Comparison of ENCODE assay signal across 1 cellular context in the genomic region with DNA sequence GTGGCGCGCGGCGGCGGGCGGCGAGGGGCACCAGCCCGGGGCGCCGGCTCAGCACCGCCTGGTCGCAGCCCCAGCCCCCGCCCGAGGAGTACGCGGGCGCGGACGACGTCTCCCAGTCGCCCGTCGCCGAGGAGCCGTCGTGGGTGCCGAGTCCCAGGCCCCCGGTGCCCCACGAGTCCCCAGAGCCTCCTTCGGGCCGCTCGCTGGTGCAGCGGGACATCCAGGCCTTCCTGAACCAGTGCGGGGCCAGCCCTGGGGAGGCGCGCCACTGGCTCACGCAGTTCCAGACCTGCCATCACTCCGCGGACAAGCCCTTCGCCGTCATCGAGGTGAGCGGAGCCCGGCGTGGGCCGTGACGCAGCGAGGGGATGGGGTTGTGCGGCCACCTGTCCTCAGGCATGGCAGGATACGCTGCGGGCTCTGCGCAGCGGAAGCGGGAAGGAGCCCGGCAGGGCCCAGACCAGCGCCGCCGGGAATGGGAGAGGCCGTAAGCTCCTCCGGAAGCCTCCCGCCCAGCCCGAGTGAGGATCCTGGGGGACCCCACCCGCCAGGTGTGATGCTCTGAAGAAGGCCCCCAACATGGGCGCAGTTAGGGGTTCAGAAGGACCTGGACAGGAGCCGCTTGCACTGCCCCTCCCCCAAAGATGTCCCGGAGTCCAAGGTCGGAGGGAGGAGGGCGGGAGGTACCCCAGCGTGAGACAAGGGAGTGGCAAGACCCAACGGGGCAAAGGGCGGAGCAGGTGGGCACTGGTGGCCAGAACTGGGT.
A peak's percentile ranks its signal among the peaks of the same experiment; 100 is the strongest.
TF ChIP-seq lines count a peak whose summit lies in the region.

No MANE protein-coding gene starts in this region.

TF ChIP-seq in HepG2, 621 proteins besides CTCF, POLR2A, EP300 and RAD21 (continued from another document and continues in another):
- TF ChIP-seq, protein P1, sequence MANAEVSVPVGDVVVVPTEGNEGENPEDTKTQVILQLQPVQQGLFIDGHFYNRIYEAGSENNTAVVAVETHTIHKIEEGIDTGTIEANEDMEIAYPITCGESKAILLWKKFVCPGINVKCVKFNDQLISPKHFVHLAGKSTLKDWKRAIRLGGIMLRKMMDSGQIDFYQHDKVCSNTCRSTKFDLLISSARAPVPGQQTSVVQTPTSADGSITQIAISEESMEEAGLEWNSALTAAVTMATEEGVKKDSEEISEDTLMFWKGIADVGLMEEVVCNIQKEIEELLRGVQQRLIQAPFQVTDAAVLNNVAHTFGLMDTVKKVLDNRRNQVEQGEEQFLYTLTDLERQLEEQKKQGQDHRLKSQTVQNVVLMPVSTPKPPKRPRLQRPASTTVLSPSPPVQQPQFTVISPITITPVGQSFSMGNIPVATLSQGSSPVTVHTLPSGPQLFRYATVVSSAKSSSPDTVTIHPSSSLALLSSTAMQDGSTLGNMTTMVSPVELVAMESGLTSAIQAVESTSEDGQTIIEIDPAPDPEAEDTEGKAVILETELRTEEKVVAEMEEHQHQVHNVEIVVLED (CRISPR knock-in tag; IDR thresholded peaks at IDR 0.05; ENCODE audit: borderline replicate concordance) = 0 out of 2 replicates have a peak, but pooled peaks have one; percentile 16
- TF ChIP-seq GLI4 (CRISPR knock-in tag; IDR thresholded peaks at IDR 0.05; ENCODE audit: borderline replicate concordance) (no peak), ZNF121 (CRISPR knock-in tag; IDR thresholded peaks at IDR 0.05) (no peak), ADNP (CRISPR knock-in tag; IDR thresholded peaks at IDR 0.05) (no peak), PHF21A (CRISPR knock-in tag; IDR thresholded peaks at IDR 0.05) (no peak; the same call in 1 of the 2 replicates), CREM (IDR thresholded peaks at IDR 0.05) (no peak), CREM (CRISPR knock-in tag; IDR thresholded peaks at IDR 0.05) (no peak), ZNF724P (CRISPR knock-in tag; IDR thresholded peaks at IDR 0.05; ENCODE audit: borderline replicate concordance) (peak; percentile 26), BRCA1 (CRISPR knock-in tag; IDR thresholded peaks at IDR 0.05) (no peak), KAT8 (CRISPR knock-in tag; IDR thresholded peaks at IDR 0.05) (no peak), ZFP36L2 (CRISPR knock-in tag; IDR thresholded peaks at IDR 0.05) (no peak), RELA (CRISPR knock-in tag; IDR thresholded peaks at IDR 0.05) (no peak), ZFP90 (CRISPR knock-in tag; IDR thresholded peaks at IDR 0.05; ENCODE audit: borderline replicate concordance) (no peak), TBL1XR1 (IDR thresholded peaks at IDR 0.05; ENCODE audit: borderline replicate concordance, low read length, partially characterized antibody) (no peak), ZFYVE20 (CRISPR knock-in tag; IDR thresholded peaks at IDR 0.05; ENCODE audit: borderline replicate concordance, low read depth) (no peak; the same call in 1 of the 2 replicates), XRCC5 (optimal IDR thresholded peaks at IDR 0.05; ENCODE audit: low read length) (no peak), THYN1 (CRISPR knock-in tag; IDR thresholded peaks at IDR 0.05; ENCODE audit: borderline replicate concordance, low read depth) (no peak), KDM3A (CRISPR knock-in tag; IDR thresholded peaks at IDR 0.05; ENCODE audit: low read depth) (0 out of 2 replicates have a peak, but pooled peaks have one; percentile 46), EZH2 (conservative IDR thresholded peaks at IDR 0.05; ENCODE audit: low read depth, low read length) (no peak), HMG20A (CRISPR knock-in tag; IDR thresholded peaks at IDR 0.05; ENCODE audit: borderline replicate concordance) (no peak), KLF9 (CRISPR knock-in tag; IDR thresholded peaks at IDR 0.05; ENCODE audit: low read depth) (no peak), ZNF20 (CRISPR knock-in tag; IDR thresholded peaks at IDR 0.05) (no peak), ZNF205 (CRISPR knock-in tag; IDR thresholded peaks at IDR 0.05) (peak; percentile 21; the same call in 1 of the 2 replicates), ZNF552 (CRISPR knock-in tag; IDR thresholded peaks at IDR 0.05; ENCODE audit: borderline replicate concordance) (peak; percentile 60; the same call in 1 of the 2 replicates), SKI (IDR thresholded peaks at IDR 0.05; ENCODE audit: partially characterized antibody) (no peak), DMAP1 (CRISPR knock-in tag; IDR thresholded peaks at IDR 0.05) (0 out of 2 replicates have a peak, but pooled peaks have one; percentile 17), SIN3B (IDR thresholded peaks at IDR 0.05; ENCODE audit: low read length) (no peak), NFRKB (IDR thresholded peaks at IDR 0.05) (no peak)
- TF ChIP-seq, protein P2, sequence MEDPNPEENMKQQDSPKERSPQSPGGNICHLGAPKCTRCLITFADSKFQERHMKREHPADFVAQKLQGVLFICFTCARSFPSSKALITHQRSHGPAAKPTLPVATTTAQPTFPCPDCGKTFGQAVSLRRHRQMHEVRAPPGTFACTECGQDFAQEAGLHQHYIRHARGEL (CRISPR knock-in tag; IDR thresholded peaks at IDR 0.05) = no peak
- TF ChIP-seq, protein P3, sequence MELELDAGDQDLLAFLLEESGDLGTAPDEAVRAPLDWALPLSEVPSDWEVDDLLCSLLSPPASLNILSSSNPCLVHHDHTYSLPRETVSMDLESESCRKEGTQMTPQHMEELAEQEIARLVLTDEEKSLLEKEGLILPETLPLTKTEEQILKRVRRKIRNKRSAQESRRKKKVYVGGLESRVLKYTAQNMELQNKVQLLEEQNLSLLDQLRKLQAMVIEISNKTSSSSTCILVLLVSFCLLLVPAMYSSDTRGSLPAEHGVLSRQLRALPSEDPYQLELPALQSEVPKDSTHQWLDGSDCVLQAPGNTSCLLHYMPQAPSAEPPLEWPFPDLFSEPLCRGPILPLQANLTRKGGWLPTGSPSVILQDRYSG (CRISPR knock-in tag; IDR thresholded peaks at IDR 0.05) = no peak
- TF ChIP-seq, protein P4, sequence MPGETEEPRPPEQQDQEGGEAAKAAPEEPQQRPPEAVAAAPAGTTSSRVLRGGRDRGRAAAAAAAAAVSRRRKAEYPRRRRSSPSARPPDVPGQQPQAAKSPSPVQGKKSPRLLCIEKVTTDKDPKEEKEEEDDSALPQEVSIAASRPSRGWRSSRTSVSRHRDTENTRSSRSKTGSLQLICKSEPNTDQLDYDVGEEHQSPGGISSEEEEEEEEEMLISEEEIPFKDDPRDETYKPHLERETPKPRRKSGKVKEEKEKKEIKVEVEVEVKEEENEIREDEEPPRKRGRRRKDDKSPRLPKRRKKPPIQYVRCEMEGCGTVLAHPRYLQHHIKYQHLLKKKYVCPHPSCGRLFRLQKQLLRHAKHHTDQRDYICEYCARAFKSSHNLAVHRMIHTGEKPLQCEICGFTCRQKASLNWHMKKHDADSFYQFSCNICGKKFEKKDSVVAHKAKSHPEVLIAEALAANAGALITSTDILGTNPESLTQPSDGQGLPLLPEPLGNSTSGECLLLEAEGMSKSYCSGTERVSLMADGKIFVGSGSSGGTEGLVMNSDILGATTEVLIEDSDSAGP (CRISPR knock-in tag; IDR thresholded peaks at IDR 0.05; ENCODE audit: borderline replicate concordance) = peak; percentile 67
- TF ChIP-seq, protein P5, sequence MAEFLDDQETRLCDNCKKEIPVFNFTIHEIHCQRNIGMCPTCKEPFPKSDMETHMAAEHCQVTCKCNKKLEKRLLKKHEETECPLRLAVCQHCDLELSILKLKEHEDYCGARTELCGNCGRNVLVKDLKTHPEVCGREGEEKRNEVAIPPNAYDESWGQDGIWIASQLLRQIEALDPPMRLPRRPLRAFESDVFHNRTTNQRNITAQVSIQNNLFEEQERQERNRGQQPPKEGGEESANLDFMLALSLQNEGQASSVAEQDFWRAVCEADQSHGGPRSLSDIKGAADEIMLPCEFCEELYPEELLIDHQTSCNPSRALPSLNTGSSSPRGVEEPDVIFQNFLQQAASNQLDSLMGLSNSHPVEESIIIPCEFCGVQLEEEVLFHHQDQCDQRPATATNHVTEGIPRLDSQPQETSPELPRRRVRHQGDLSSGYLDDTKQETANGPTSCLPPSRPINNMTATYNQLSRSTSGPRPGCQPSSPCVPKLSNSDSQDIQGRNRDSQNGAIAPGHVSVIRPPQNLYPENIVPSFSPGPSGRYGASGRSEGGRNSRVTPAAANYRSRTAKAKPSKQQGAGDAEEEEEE (CRISPR knock-in tag; IDR thresholded peaks at IDR 0.05; ENCODE audit: borderline replicate concordance) = no peak
- TF ChIP-seq, protein P6, sequence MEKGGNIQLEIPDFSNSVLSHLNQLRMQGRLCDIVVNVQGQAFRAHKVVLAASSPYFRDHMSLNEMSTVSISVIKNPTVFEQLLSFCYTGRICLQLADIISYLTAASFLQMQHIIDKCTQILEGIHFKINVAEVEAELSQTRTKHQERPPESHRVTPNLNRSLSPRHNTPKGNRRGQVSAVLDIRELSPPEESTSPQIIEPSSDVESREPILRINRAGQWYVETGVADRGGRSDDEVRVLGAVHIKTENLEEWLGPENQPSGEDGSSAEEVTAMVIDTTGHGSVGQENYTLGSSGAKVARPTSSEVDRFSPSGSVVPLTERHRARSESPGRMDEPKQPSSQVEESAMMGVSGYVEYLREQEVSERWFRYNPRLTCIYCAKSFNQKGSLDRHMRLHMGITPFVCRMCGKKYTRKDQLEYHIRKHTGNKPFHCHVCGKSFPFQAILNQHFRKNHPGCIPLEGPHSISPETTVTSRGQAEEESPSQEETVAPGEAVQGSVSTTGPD (CRISPR knock-in tag; IDR thresholded peaks at IDR 0.05) = no peak
- TF ChIP-seq, protein P7, sequence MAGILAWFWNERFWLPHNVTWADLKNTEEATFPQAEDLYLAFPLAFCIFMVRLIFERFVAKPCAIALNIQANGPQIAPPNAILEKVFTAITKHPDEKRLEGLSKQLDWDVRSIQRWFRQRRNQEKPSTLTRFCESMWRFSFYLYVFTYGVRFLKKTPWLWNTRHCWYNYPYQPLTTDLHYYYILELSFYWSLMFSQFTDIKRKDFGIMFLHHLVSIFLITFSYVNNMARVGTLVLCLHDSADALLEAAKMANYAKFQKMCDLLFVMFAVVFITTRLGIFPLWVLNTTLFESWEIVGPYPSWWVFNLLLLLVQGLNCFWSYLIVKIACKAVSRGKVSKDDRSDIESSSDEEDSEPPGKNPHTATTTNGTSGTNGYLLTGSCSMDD (CRISPR knock-in tag; IDR thresholded peaks at IDR 0.05) = no peak
- TF ChIP-seq, protein P8, sequence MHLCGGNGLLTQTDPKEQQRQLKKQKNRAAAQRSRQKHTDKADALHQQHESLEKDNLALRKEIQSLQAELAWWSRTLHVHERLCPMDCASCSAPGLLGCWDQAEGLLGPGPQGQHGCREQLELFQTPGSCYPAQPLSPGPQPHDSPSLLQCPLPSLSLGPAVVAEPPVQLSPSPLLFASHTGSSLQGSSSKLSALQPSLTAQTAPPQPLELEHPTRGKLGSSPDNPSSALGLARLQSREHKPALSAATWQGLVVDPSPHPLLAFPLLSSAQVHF (CRISPR knock-in tag; IDR thresholded peaks at IDR 0.05) = no peak
- TF ChIP-seq, protein P9, sequence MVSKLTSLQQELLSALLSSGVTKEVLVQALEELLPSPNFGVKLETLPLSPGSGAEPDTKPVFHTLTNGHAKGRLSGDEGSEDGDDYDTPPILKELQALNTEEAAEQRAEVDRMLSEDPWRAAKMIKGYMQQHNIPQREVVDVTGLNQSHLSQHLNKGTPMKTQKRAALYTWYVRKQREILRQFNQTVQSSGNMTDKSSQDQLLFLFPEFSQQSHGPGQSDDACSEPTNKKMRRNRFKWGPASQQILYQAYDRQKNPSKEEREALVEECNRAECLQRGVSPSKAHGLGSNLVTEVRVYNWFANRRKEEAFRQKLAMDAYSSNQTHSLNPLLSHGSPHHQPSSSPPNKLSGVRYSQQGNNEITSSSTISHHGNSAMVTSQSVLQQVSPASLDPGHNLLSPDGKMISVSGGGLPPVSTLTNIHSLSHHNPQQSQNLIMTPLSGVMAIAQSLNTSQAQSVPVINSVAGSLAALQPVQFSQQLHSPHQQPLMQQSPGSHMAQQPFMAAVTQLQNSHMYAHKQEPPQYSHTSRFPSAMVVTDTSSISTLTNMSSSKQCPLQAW (CRISPR knock-in tag; IDR thresholded peaks at IDR 0.05) = no peak
- TF ChIP-seq, protein P10, sequence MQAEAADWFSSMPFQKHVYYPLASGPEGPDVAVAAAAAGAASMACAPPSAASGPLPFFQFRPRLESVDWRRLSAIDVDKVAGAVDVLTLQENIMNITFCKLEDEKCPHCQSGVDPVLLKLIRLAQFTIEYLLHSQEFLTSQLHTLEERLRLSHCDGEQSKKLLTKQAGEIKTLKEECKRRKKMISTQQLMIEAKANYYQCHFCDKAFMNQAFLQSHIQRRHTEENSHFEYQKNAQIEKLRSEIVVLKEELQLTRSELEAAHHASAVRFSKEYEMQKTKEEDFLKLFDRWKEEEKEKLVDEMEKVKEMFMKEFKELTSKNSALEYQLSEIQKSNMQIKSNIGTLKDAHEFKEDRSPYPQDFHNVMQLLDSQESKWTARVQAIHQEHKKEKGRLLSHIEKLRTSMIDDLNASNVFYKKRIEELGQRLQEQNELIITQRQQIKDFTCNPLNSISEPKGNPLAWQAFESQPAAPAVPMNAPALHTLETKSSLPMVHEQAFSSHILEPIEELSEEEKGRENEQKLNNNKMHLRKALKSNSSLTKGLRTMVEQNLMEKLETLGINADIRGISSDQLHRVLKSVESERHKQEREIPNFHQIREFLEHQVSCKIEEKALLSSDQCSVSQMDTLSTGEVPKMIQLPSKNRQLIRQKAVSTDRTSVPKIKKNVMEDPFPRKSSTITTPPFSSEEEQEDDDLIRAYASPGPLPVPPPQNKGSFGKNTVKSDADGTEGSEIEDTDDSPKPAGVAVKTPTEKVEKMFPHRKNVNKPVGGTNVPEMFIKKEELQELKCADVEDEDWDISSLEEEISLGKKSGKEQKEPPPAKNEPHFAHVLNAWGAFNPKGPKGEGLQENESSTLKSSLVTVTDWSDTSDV (CRISPR knock-in tag; IDR thresholded peaks at IDR 0.05) = no peak; the same call in none of the 2 replicates
- TF ChIP-seq, protein P11, sequence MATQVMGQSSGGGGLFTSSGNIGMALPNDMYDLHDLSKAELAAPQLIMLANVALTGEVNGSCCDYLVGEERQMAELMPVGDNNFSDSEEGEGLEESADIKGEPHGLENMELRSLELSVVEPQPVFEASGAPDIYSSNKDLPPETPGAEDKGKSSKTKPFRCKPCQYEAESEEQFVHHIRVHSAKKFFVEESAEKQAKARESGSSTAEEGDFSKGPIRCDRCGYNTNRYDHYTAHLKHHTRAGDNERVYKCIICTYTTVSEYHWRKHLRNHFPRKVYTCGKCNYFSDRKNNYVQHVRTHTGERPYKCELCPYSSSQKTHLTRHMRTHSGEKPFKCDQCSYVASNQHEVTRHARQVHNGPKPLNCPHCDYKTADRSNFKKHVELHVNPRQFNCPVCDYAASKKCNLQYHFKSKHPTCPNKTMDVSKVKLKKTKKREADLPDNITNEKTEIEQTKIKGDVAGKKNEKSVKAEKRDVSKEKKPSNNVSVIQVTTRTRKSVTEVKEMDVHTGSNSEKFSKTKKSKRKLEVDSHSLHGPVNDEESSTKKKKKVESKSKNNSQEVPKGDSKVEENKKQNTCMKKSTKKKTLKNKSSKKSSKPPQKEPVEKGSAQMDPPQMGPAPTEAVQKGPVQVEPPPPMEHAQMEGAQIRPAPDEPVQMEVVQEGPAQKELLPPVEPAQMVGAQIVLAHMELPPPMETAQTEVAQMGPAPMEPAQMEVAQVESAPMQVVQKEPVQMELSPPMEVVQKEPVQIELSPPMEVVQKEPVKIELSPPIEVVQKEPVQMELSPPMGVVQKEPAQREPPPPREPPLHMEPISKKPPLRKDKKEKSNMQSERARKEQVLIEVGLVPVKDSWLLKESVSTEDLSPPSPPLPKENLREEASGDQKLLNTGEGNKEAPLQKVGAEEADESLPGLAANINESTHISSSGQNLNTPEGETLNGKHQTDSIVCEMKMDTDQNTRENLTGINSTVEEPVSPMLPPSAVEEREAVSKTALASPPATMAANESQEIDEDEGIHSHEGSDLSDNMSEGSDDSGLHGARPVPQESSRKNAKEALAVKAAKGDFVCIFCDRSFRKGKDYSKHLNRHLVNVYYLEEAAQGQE (IDR thresholded peaks at IDR 0.05; ENCODE audit: borderline replicate concordance in 1 of 2, low read depth in 1 of 2, low read length in 2 of 2) = no peak
- TF ChIP-seq, protein P12, sequence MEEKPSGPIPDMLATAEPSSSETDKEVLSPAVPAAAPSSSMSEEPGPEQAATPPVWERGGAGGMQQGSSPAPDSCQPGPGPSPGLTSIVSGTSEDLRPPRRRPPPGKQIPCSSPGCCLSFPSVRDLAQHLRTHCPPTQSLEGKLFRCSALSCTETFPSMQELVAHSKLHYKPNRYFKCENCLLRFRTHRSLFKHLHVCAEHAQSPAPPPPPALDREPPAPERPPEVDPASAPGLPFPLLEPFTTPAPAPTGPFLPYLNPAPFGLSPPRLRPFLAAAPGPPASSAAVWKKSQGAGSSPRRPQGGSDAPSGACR (CRISPR knock-in tag; IDR thresholded peaks at IDR 0.05) = no peak
